In genomic region chr6:31896493-31896855, GRCh38 we compare ENCODE assay signal across 8 cellular contexts. TPM values are rescaled to one million over a fixed set of nuclear protein-coding genes. Genes with fewer than 3 reads are reported as not detected.
DNase-seq lines count a peak whose midpoint lies in the region; ATAC-seq and TF ChIP-seq lines count a peak whose summit lies in the region.

No MANE protein-coding gene starts in this region.

- WGBS in mammary epithelial cell (ENCODE audit: low coverage, missing lambda C conversion rate): 11% methylated on average over 2 of the region's 4 CpGs

- H3K79me2 ChIP-seq in mammary epithelial cell (ENCODE audit: insufficient read depth, low read length): peaks cover 11% of the 10 kb centered on the region

- CTCF ChIA-PET in mammary epithelial cell (lab: Charles Lee; ENCODE audit: low non-redundant PET): no interaction called here

- H4K20me1 ChIP-seq in mammary epithelial cell (ENCODE audit: insufficient read depth, low read length): no peaks in the 10 kb centered on the region

- H3K4me2 ChIP-seq in mammary epithelial cell (ENCODE audit: insufficient read depth, low read depth, low read length): peak overlapping the region; percentile 78

- dilution Hi-C loops in mammary epithelial cell (cut with HindIII; ENCODE audit: low sequenced_read_pairs): no loop called here

- BruUV-seq in mammary epithelial cell (replicated peaks; lab: Mats Ljungman, UMichigan): no TSS peak

- H3K27ac ChIP-seq in right atrium auricular region: peak overlapping the region; percentile 87 to 92
- H3K27ac ChIP-seq in mammary epithelial cell (ENCODE audit: insufficient read depth, low read depth, low read length): peak overlapping the region; percentile 20
- H3K27ac ChIP-seq in mucosa of rectum (ENCODE audit: low read depth in 2 of 2, low read length in 2 of 2): peak overlapping the region in 1 of 2 donors; percentile 43

- ATAC-seq in Right ventricle myocardium superior (ENCODE audit: poor library complexity) (no peak), HG03095 (IDR thresholded peaks at IDR 0.05; ENCODE audit: unreplicated experiment) (no peak)

- no peaks in the 10 kb centered on the region for H3K9me3 ChIP-seq in right atrium auricular region
- H3K9me3 ChIP-seq in mammary epithelial cell (replicated peaks; ENCODE audit: insufficient read depth, low read length): no peaks in the 10 kb centered on the region
- H3K9me3 ChIP-seq in mucosa of rectum (ENCODE audit: control insufficient read depth in 2 of 2, low read length in 2 of 2): no peaks in the 10 kb centered on the region

- peak overlapping the region in 1 of 2 donors; percentile 99 for H3K4me3 ChIP-seq in right atrium auricular region
- peak overlapping the region; percentile 49 to 95 (median 77) for H3K4me3 ChIP-seq in mammary epithelial cell (replicated peaks in 1 of 3; ENCODE audit: insufficient read depth in 1 of 3, low read depth in 2 of 3, low read length in 3 of 3)
- H3K4me3 ChIP-seq in mucosa of rectum (ENCODE audit: low read length in 2 of 2): peak overlapping the region; percentile 57 to 96

- no peaks in the 10 kb centered on the region for H3K27me3 ChIP-seq in right atrium auricular region
- H3K27me3 ChIP-seq in mammary epithelial cell (ENCODE audit: insufficient read depth, low read length): no peaks in the 10 kb centered on the region
- no peaks in the 10 kb centered on the region for H3K27me3 ChIP-seq in mucosa of rectum (ENCODE audit: control insufficient read depth in 2 of 2, insufficient read depth in 2 of 2, low read length in 2 of 2)

- in situ Hi-C loops in mammary epithelial cell (cut with MboI; ENCODE audit: low sequenced_read_pairs in 2 of 2): no loop called here

- TF ChIP-seq CTCF in right atrium auricular region (IDR thresholded peaks at IDR 0.05): no peak
- no peak for TF ChIP-seq CTCF in mammary epithelial cell (conservative IDR thresholded peaks at IDR 0.05 in 1 of 2, IDR thresholded peaks at IDR 0.05 in 1 of 2; ENCODE audit: extremely low read depth in 1 of 2, insufficient read depth in 1 of 2, low read depth in 1 of 2, low read length in 2 of 2)

- no peak for DNase-seq in right atrium auricular region (ENCODE audit: low spot score)
- no peak for DNase-seq in Right ventricle myocardium superior
- DNase-seq in mammary epithelial cell: no peak
- no peak for DNase-seq in iPS-NIHi7 (ENCODE audit: extremely low spot score)
- no peak for DNase-seq in kidney glomerular epithelial cell (lab: John Stamatoyannopoulos, UW)
- no peak for DNase-seq in OCI-M2 (lab: John Stamatoyannopoulos, UW; ENCODE audit: unreplicated experiment)

- intact Hi-C loops in Right ventricle myocardium superior (cut with DNase I) (no loop called here), mammary epithelial cell (cut with micrococcal nuclease) (loop anchor here (2.0 to 5.0 kb wide), 2 partner anchors 34 to 214 kb away; partner anchors contain the start of genes LY6G5C and NEU1)

- H3K9ac ChIP-seq in mammary epithelial cell (ENCODE audit: insufficient read depth, low read length) (peak overlapping the region; percentile 60), mucosa of rectum (ENCODE audit: low read depth in 1 of 2, low read length in 2 of 2) (peak overlapping the region; percentile 51 to 52)

- H2AFZ ChIP-seq in mammary epithelial cell (ENCODE audit: low read depth, low read length): peak overlapping the region; percentile 98

- H3K36me3 ChIP-seq in right atrium auricular region: peaks cover 16% of the 10 kb centered on the region
- H3K36me3 ChIP-seq in mammary epithelial cell (ENCODE audit: insufficient read depth, low read length): peaks cover 10% of the 10 kb centered on the region
- H3K36me3 ChIP-seq in mucosa of rectum (ENCODE audit: control insufficient read depth in 2 of 2, insufficient read depth in 2 of 2, low read length in 2 of 2): peaks cover 9 to 22% of the 10 kb centered on the region in 2 donors

- H3K4me1 ChIP-seq in right atrium auricular region (peaks cover 0 to 39% of the 10 kb centered on the region in 2 donors), mammary epithelial cell (ENCODE audit: insufficient read depth, low read length) (peaks cover 14% of the 10 kb centered on the region), mucosa of rectum (ENCODE audit: control insufficient read depth in 2 of 2, insufficient read depth in 2 of 2, low read length in 2 of 2) (peaks cover 12 to 14% of the 10 kb centered on the region in 2 donors)

RNA-seq across cellular contexts. Expression of gene EHMT2, which starts 1.0 kb away (rescaled TPM):
- total RNA-seq in right atrium auricular region (10 to 100 TPM; 10.5 to 19.1 TPM), Right ventricle myocardium superior (15.5 TPM), mammary epithelial cell (10 to 100 TPM; 26.2 to 28.7 TPM)
- polyA plus RNA-seq in mammary epithelial cell: 33.6 TPM
- polyA minus RNA-seq in mammary epithelial cell: 95.7 TPM

RNA-seq across cellular contexts. Expression of gene ZBTB12, which starts 5.4 kb away (rescaled TPM):
- total RNA-seq in right atrium auricular region (under 1 TPM; 0.47 to 0.52 TPM), Right ventricle myocardium superior (3.1 TPM), mammary epithelial cell (1 to 10 TPM in 1 of 2 donors, under 1 TPM in 1; 0.33 to 2.7 TPM)
- polyA plus RNA-seq in mammary epithelial cell: 0.95 TPM
- 0.93 TPM for polyA minus RNA-seq in mammary epithelial cell

RNA-seq across cellular contexts. Expression of gene SLC44A4, which starts 17.7 kb away (rescaled TPM):
- not detected for total RNA-seq in right atrium auricular region
- not detected for total RNA-seq in Right ventricle myocardium superior
- not detected for total RNA-seq in mammary epithelial cell
- polyA plus RNA-seq in mammary epithelial cell: not detected
- polyA minus RNA-seq in mammary epithelial cell: not detected

RNA-seq across cellular contexts. Expression of gene C2, which starts 31.0 kb away (rescaled TPM):
- total RNA-seq in right atrium auricular region (10 to 100 TPM in 1 of 2 donors, 1 to 10 TPM in 1; 3.5 to 19.9 TPM), Right ventricle myocardium superior (7.6 TPM), mammary epithelial cell (under 1 TPM; 0.45 to 0.50 TPM)
- not detected for polyA plus RNA-seq in mammary epithelial cell
- not detected for polyA minus RNA-seq in mammary epithelial cell

RNA-seq across cellular contexts. Expression of gene NEU1, which starts 33.9 kb away (rescaled TPM):
- total RNA-seq in right atrium auricular region (10 to 100 TPM; 28.0 to 37.7 TPM), Right ventricle myocardium superior (24.1 TPM), mammary epithelial cell (10 to 100 TPM; 27.8 to 42.5 TPM)
- polyA plus RNA-seq in mammary epithelial cell: 44.5 TPM
- 27.1 TPM for polyA minus RNA-seq in mammary epithelial cell
